In the genomic region with DNA sequence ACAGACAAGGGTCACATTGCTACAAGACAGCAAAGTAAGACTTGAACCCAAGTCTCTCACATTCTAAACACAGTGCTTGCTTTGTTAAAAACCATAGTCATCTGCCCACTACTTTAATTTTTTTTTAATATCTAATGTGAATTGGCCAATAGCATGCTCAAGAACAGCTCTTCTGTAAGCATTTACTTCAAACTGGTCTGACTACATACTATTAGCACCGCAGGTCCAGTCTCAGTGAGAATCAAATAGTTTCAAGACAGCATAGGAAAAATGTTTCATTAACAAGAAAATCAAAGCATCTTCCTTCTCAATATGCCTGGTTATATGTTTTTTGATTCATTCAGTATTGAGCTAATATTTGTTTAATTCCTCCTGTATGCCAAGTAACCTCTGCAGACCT, we compare ENCODE assay signal across 22 cellular contexts.
DNase-seq lines count a peak whose midpoint lies in the region; ATAC-seq, FAIRE-seq and TF ChIP-seq lines count a peak whose summit lies in the region.
"Had no signal": no experiment of that assay in that cellular context is flagged by ENCODE, and none has a peak within 500 bp of the region (broad histone marks: within the 10 kb centered on the region; RNA-seq: fewer than 3 reads in every experiment).

No MANE protein-coding gene starts in this region.

- H3K4me1 ChIP-seq in Caco-2 (peaks cover 77% of the 10 kb centered on the region), trophoblast cell (ENCODE audit: control insufficient read depth in 1 of 2, insufficient read depth in 2 of 2, low read length in 2 of 2) (peaks cover 0 to 8% of the 10 kb centered on the region in 2 experiments), mesenchymal stem cell (ENCODE audit: control insufficient read depth, insufficient read depth, low read depth, low read length) (no peaks in the 10 kb centered on the region)
- H3K4me1 ChIP-seq: A549; BLaER1 treated with 17β-estradiol and CSF1 and Interleukin-3, amounts not matched to agents 10 nM and 100 nM had no signal

- peak overlapping the region; percentile 72 for H3K27ac Mint-ChIP-seq in Caco-2 (ENCODE audit: unreplicated experiment)
- H3K27ac Mint-ChIP-seq: B cell; CD4-positive, alpha-beta T cell; CD8-positive, alpha-beta T cell had no signal

- H3K4ac ChIP-seq in trophoblast cell (ENCODE audit: low read depth, low read length) (no peak overlapping the region), mesenchymal stem cell (ENCODE audit: low read depth in 1 of 2, low read length in 2 of 2) (no peak overlapping the region)

- POLR2A ChIA-PET in Caco-2 (lab: Charles Lee), result no interaction called here

- H2AFZ ChIP-seq in trophoblast cell (ENCODE audit: insufficient read depth, low read length, poor library complexity) (no peak overlapping the region), mesenchymal stem cell (ENCODE audit: low read depth, low read length) (no peak overlapping the region)

- H3K27me3 Mint-ChIP-seq in Caco-2 (ENCODE audit: insufficient read depth, unreplicated experiment), result no peaks in the 10 kb centered on the region
- H3K27me3 Mint-ChIP-seq: B cell had no signal

- peak; percentile 23 for ATAC-seq in esophagus mucosa
- ATAC-seq: A549; CD8-positive, alpha-beta T cell; GM12878 had no signal

- CTCF ChIA-PET in Caco-2 (lab: Charles Lee), result no interaction called here

- no peaks in the 10 kb centered on the region for H3K36me3 Mint-ChIP-seq in Caco-2 (ENCODE audit: insufficient read depth, unreplicated experiment)
- H3K36me3 Mint-ChIP-seq: CD8-positive, alpha-beta T cell had no signal

- no peak overlapping the region for H3K4me3 Mint-ChIP-seq in Caco-2 (ENCODE audit: unreplicated experiment)
- H3K4me3 Mint-ChIP-seq: B cell; CD4-positive, alpha-beta T cell; CD8-positive, alpha-beta T cell had no signal

- H3K27ac ChIP-seq in trophoblast cell (ENCODE audit: low read depth, low read length), result no peak overlapping the region
- no peak overlapping the region for H3K27ac ChIP-seq in mesenchymal stem cell (ENCODE audit: low read length, poor library complexity, severe bottlenecking)
- H3K27ac ChIP-seq: 22Rv1; A549; BLaER1 treated with 17β-estradiol and CSF1 and Interleukin-3, amounts not matched to agents 10 nM and 100 nM; C4-2B had no signal

- intact Hi-C loops in Caco-2 (cut with micrococcal nuclease; ENCODE audit: unreplicated experiment), result no loop called here

- H2BK120ac ChIP-seq in trophoblast cell (ENCODE audit: insufficient read depth, low read length, poor library complexity), result no peak overlapping the region
- no peak overlapping the region for H2BK120ac ChIP-seq in mesenchymal stem cell (ENCODE audit: low read depth, low read length)

- peaks cover 41% of the 10 kb centered on the region for H3K4me1 Mint-ChIP-seq in Caco-2 (ENCODE audit: low read depth, unreplicated experiment)
- H3K4me1 Mint-ChIP-seq: B cell had no signal

- no peak overlapping the region for H2BK5ac ChIP-seq in trophoblast cell (ENCODE audit: low read depth, low read length, poor library complexity)
- H2BK5ac ChIP-seq in mesenchymal stem cell (ENCODE audit: low read depth, low read length, poor library complexity, severe bottlenecking), result no peak overlapping the region

- H3K14ac ChIP-seq in trophoblast cell (ENCODE audit: low read length) (no peak overlapping the region), mesenchymal stem cell (ENCODE audit: low read length in 2 of 2) (no peak overlapping the region)

- no peaks in the 10 kb centered on the region for H3K36me3 ChIP-seq in Caco-2 (ENCODE audit: control insufficient read depth, insufficient read depth, low read length)
- no peaks in the 10 kb centered on the region for H3K36me3 ChIP-seq in trophoblast cell (ENCODE audit: control insufficient read depth in 1 of 2, insufficient read depth in 2 of 2, low read length in 2 of 2)
- no peaks in the 10 kb centered on the region for H3K36me3 ChIP-seq in mesenchymal stem cell (ENCODE audit: control insufficient read depth in 1 of 2, insufficient read depth in 2 of 2, low read depth in 1 of 2, low read length in 2 of 2)
- H3K36me3 ChIP-seq: BLaER1 treated with 17β-estradiol and CSF1 and Interleukin-3, amounts not matched to agents 10 nM and 100 nM had no signal

- H3K27me3 ChIP-seq in Caco-2 (replicated peaks; ENCODE audit: control insufficient read depth, insufficient read depth, low read length), result no peaks in the 10 kb centered on the region
- no peaks in the 10 kb centered on the region for H3K27me3 ChIP-seq in trophoblast cell (ENCODE audit: insufficient read depth, low read length)
- H3K27me3 ChIP-seq in mesenchymal stem cell (ENCODE audit: control insufficient read depth in 1 of 2, insufficient read depth in 1 of 2, low read length in 2 of 2), result peaks cover 0 to 21% of the 10 kb centered on the region in 2 experiments
- H3K27me3 ChIP-seq: BLaER1 treated with 17β-estradiol and CSF1 and Interleukin-3, amounts not matched to agents 10 nM and 100 nM had no signal

- H4K91ac ChIP-seq in trophoblast cell (ENCODE audit: low read depth, low read length) (no peak overlapping the region), mesenchymal stem cell (ENCODE audit: low read length) (no peak overlapping the region)

- H3K9me3 ChIP-seq in Caco-2 (no peaks in the 10 kb centered on the region), trophoblast cell (ENCODE audit: insufficient read depth, low read depth, low read length) (peaks cover 2% of the 10 kb centered on the region), mesenchymal stem cell (ENCODE audit: control insufficient read depth, low read length) (no peaks in the 10 kb centered on the region)
- H3K9me3 ChIP-seq: A549; BLaER1 treated with 17β-estradiol and CSF1 and Interleukin-3, amounts not matched to agents 10 nM and 100 nM had no signal

- no peak overlapping the region for H4K12ac ChIP-seq in trophoblast cell (ENCODE audit: low read depth, low read length)

- H3K79me1 ChIP-seq in trophoblast cell (ENCODE audit: low read length) (no peaks in the 10 kb centered on the region), mesenchymal stem cell (replicated peaks; ENCODE audit: low read length, poor library complexity, severe bottlenecking) (no peaks in the 10 kb centered on the region)

- no peak for FAIRE-seq in GM12891 (lab: Jason Lieb, UNC)
- FAIRE-seq: A549, GM19239 had no signal

- no TSS peak for BruUV-seq in Caco-2 (replicated peaks; lab: Mats Ljungman, UMichigan)

- H2AK5ac ChIP-seq in trophoblast cell (ENCODE audit: low read length) (no peak overlapping the region), mesenchymal stem cell (ENCODE audit: low read length, severe bottlenecking) (no peak overlapping the region)

- no peak for TF ChIP-seq POLR2A in GM12891 (IDR thresholded peaks at IDR 0.05; ENCODE audit: low read depth, low read length)

- H3K9ac ChIP-seq in trophoblast cell (ENCODE audit: low read length) (no peak overlapping the region), mesenchymal stem cell (ENCODE audit: low read length) (no peak overlapping the region)
- H3K9ac ChIP-seq: BLaER1 treated with 17β-estradiol and CSF1 and Interleukin-3, amounts not matched to agents 10 nM and 100 nM had no signal

- H3K4me2 ChIP-seq in trophoblast cell (ENCODE audit: low read length), result no peak overlapping the region
- H3K4me2 ChIP-seq in mesenchymal stem cell (ENCODE audit: low read length, poor library complexity, severe bottlenecking), result no peak overlapping the region
- H3K4me2 ChIP-seq: A549; BLaER1 treated with 17β-estradiol and CSF1 and Interleukin-3, amounts not matched to agents 10 nM and 100 nM had no signal

- no peaks in the 10 kb centered on the region for H3K79me2 ChIP-seq in trophoblast cell (ENCODE audit: control insufficient read depth, insufficient read depth, low read length, poor library complexity)

- H3K18ac ChIP-seq in trophoblast cell (ENCODE audit: low read length), result no peak overlapping the region
- H3K18ac ChIP-seq in mesenchymal stem cell (ENCODE audit: low read depth in 1 of 2, low read length in 2 of 2), result no peak overlapping the region

- WGBS in trophoblast cell (ENCODE audit: extremely low coverage, insufficient coverage, insufficient read length), result no CpG with 5 or more reads among the region's 1 CpG
- 100% methylated on average over 1 of the region's 1 CpG for WGBS in mesenchymal stem cell

- H4K8ac ChIP-seq in trophoblast cell (ENCODE audit: low read depth, low read length) (no peak overlapping the region), mesenchymal stem cell (ENCODE audit: low read length) (no peak overlapping the region)

- H3K23ac ChIP-seq in trophoblast cell (ENCODE audit: low read length) (no peak overlapping the region), mesenchymal stem cell (ENCODE audit: low read length in 2 of 2) (no peak overlapping the region)

- no peak overlapping the region for H3K4me3 ChIP-seq in Caco-2 (ENCODE audit: low read depth, low read length)
- no peak overlapping the region for H3K4me3 ChIP-seq in trophoblast cell (ENCODE audit: low read depth, low read length)
- H3K4me3 ChIP-seq in mesenchymal stem cell (ENCODE audit: insufficient read depth in 1 of 2, low read depth in 1 of 2, low read length in 2 of 2), result no peak overlapping the region
- H3K4me3 ChIP-seq: A549; BLaER1 treated with 17β-estradiol and CSF1 and Interleukin-3, amounts not matched to agents 10 nM and 100 nM; GM12878 had no signal

- no peaks in the 10 kb centered on the region for H3K9me3 Mint-ChIP-seq in Caco-2 (ENCODE audit: unreplicated experiment)
- H3K9me3 Mint-ChIP-seq: CD4-positive, alpha-beta T cell; CD8-positive, alpha-beta T cell had no signal

- TF ChIP-seq CTCF in Caco-2 (IDR thresholded peaks at IDR 0.05; ENCODE audit: insufficient read depth in 1 of 2, low read depth in 1 of 2, low read length in 1 of 2, severe bottlenecking in 1 of 2, unreplicated experiment in 1 of 2), result no peak

- no peak overlapping the region for H2BK15ac ChIP-seq in mesenchymal stem cell (ENCODE audit: low read depth, poor library complexity, severe bottlenecking)

- DNase-seq in Caco-2, result no peak
- DNase-seq in trophoblast cell, result peak; percentile 22 to 58
- DNase-seq in mesenchymal stem cell, result no peak
- no peak for DNase-seq in GM12891 (ENCODE audit: insufficient read length, low spot score)
- DNase-seq: AML-193; CD4-positive, alpha-beta T cell; CD8-positive, alpha-beta T cell; DMS 273 treated with DMSO at 0.1 percent for 48 hours; DMS153; DMS53; DMS79; DND-41; EL; GDM1 had no signal

- H2BK12ac ChIP-seq in trophoblast cell (ENCODE audit: low read length) (no peak overlapping the region), mesenchymal stem cell (ENCODE audit: low read length in 2 of 2) (no peak overlapping the region)

TF ChIP-seq in GM12891, 5 proteins besides CTCF, POLR2A, EP300 and RAD21:
- TF ChIP-seq PAX5 (IDR thresholded peaks at IDR 0.05; ENCODE audit: insufficient read depth, low read length, severe bottlenecking), result no peak

Comparison
In these comparisons a context has a peak if more than half of its experiments do, and no peak if none do; other contexts are left out.
1. DNase-seq: peak in trophoblast cell (2 of 2); none in Caco-2 (0 of 2), mesenchymal stem cell (single experiment) and GM12891 (single experiment).